ENCODE assay signal across 9 cellular contexts in genomic region chr2:191638079-191638801, GRCh38. TPM values are rescaled to one million over a fixed set of nuclear protein-coding genes. Genes with fewer than 3 reads are reported as not detected.
DNase-seq lines count a peak whose midpoint lies in the region; ATAC-seq, FAIRE-seq and TF ChIP-seq lines count a peak whose summit lies in the region.
"Had no signal": no experiment of that assay in that cellular context is flagged by ENCODE, and none has a peak within 500 bp of the region (broad histone marks: within the 10 kb centered on the region; RNA-seq: fewer than 3 reads in every experiment).

No MANE protein-coding gene starts in this region.

- no peak for TF ChIP-seq EP300 in transverse colon (IDR thresholded peaks at IDR 0.05; ENCODE audit: low read depth)

- H3K36me3 ChIP-seq in transverse colon: no peaks in the 10 kb centered on the region

- H3K27ac Mint-ChIP-seq in chondrocyte (ENCODE audit: unreplicated experiment): no peak overlapping the region

- no peaks in the 10 kb centered on the region for H3K9me3 Mint-ChIP-seq in chondrocyte (ENCODE audit: low read depth)

- TF ChIP-seq CTCF in transverse colon (IDR thresholded peaks at IDR 0.05) (no peak), chondrocyte (IDR thresholded peaks at IDR 0.05) (no peak)

- H3K4me3 ChIP-seq in transverse colon: no peak overlapping the region

- intact Hi-C loops in transverse colon (cut with DNase I; ENCODE audit: low total_unique reads): no loop called here

- H3K27ac ChIP-seq in transverse colon: peak overlapping the region; percentile 55 to 77 (median 65)

- 11 to 39% methylated on average over 4 to 6 of the region's 6 CpGs for WGBS in transverse colon (ENCODE audit: low coverage in 1 of 2), 2 donors

- in situ Hi-C loops in transverse colon (cut with MboI; ENCODE audit: low pct_ligation_motif_present in 1 of 4, low pct_unique_long_range_greater_than_20kb in 1 of 4, low sequenced_read_pairs in 3 of 4): no loop called here

- peak; percentile 50 for FAIRE-seq in GM12891 (lab: Jason Lieb, UNC)
- FAIRE-seq: islet of Langerhans had no signal

- peak; percentile 22 for ATAC-seq in GM21825 (IDR thresholded peaks at IDR 0.05; ENCODE audit: unreplicated experiment)

- TF ChIP-seq POLR2A in GM12891 (IDR thresholded peaks at IDR 0.05; ENCODE audit: low read depth, low read length) (no peak), transverse colon (IDR thresholded peaks at IDR 0.05) (no peak)

- peaks cover 9 to 43% (median 19%) of the 10 kb centered on the region in 4 donors for H3K4me1 ChIP-seq in transverse colon

- H3K9me3 ChIP-seq in transverse colon: no peaks in the 10 kb centered on the region

- H3K27me3 Mint-ChIP-seq in chondrocyte (ENCODE audit: low read depth): no peaks in the 10 kb centered on the region

- no peak overlapping the region for H3K4me3 Mint-ChIP-seq in chondrocyte (ENCODE audit: unreplicated experiment)

- no peaks in the 10 kb centered on the region for H3K36me3 Mint-ChIP-seq in chondrocyte (ENCODE audit: low read depth)

- H3K27me3 ChIP-seq in transverse colon: no peaks in the 10 kb centered on the region

- DNase-seq in GM12891 (ENCODE audit: insufficient read length, low spot score): no peak
- peak; percentile 57 for DNase-seq in OCI-M1 (lab: John Stamatoyannopoulos, UW)
- DNase-seq in fibroblast of gingiva (ENCODE audit: low read depth): peak; percentile 8
- no peak for DNase-seq in transverse colon
- DNase-seq in chondrocyte (ENCODE audit: low spot score): no peak
- no peak for DNase-seq in activated gamma-delta T cell treated with Interleukin-2 at 50 U/mL for 16 hours
- DNase-seq in KG1 (lab: John Stamatoyannopoulos, UW): no peak

- H3K4me1 Mint-ChIP-seq in chondrocyte (ENCODE audit: low read depth): peaks cover 33% of the 10 kb centered on the region

TF ChIP-seq in GM12891, 5 proteins besides CTCF, POLR2A, EP300 and RAD21:
- TF ChIP-seq SPI1 (IDR thresholded peaks at IDR 0.05; ENCODE audit: low read depth, low read length): no peak
- TF ChIP-seq POU2F2 (IDR thresholded peaks at IDR 0.05; ENCODE audit: low read depth, low read length): no peak
- TF ChIP-seq TAF1 (IDR thresholded peaks at IDR 0.05; ENCODE audit: low read depth, low read length): no peak
- no peak for TF ChIP-seq PAX5 (IDR thresholded peaks at IDR 0.05; ENCODE audit: insufficient read depth, low read length, severe bottlenecking)
- TF ChIP-seq POLR2AphosphoS5 (IDR thresholded peaks at IDR 0.05; ENCODE audit: low read depth, low read length): no peak

RNA-seq across cellular contexts. Expression of gene NABP1, which starts 39.7 kb away (rescaled TPM):
- polyA plus RNA-seq in GM12891 (2012; ENCODE audit: low read depth, missing spikeins): 7.8 TPM
- total RNA-seq in transverse colon (10 to 100 TPM in 3 of 4 donors, under 1 TPM in 1; 1.00 to 55.6 (median 33.0) TPM), chondrocyte (16.1 to 18.5 TPM (median 17.5 TPM) in 3 replicates)

Comparison
In these comparisons a context has a peak if more than half of its experiments do, and no peak if none do; other contexts are left out.
1. DNase-seq: peak in OCI-M1 (single experiment) and fibroblast of gingiva (single experiment); none in GM12891 (single experiment), transverse colon (single experiment), chondrocyte (single experiment), activated gamma-delta T cell treated with Interleukin-2 at 50 U/mL for 16 hours (single experiment) and KG1 (single experiment).